9 cellular contexts compared by ENCODE assay signal in the genomic region with DNA sequence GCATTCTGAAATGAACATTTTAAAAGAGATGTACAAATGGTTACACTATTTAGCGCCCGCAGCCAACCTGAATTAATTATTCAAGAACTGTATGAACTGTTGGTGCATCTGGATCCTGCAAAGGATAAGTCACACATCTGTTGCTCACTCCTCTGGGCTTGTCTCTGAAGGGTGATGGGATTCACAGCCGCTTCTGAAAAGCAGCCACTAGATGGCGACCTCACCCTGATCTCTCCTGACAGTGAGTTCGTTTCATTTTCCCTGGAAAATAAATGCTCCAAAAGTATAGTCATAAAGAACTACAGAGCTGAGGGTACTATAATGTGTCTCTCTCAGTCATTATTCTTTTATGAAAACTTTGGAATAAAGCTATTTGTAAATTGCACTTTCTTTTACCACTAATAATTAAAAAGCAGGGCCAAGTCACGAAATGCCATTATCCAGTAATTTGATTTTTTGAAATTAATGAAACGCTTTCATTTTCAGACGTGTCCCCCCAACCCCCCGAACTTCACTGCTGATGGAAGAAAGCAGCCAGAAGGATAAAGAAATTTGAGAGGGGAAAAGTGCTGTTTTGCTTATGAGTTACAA.
DNase-seq lines count a peak whose midpoint lies in the region; ATAC-seq and TF ChIP-seq lines count a peak whose summit lies in the region.
"Had no signal": no experiment of that assay in that cellular context is flagged by ENCODE, and none has a peak within 500 bp of the region (broad histone marks: within the 10 kb centered on the region; RNA-seq: fewer than 3 reads in every experiment).

No MANE protein-coding gene starts in this region.

- TF ChIP-seq POLR2A in GM18505 (IDR thresholded peaks at IDR 0.05; ENCODE audit: borderline replicate concordance, extremely low read depth, insufficient read depth, insufficient read length): no peak

- intact Hi-C loops in activated CD4-positive, alpha-beta T cell treated with anti-CD3 and anti-CD28 coated beads, Interleukin-2, amount 10 ng/mL, durations not matched to agents 24 days and 14 days (cut with micrococcal nuclease): no loop called here

- peak; percentile 53 for DNase-seq in ACHN
- peak; percentile 43 for DNase-seq in NCI-H345 (lab: John Stamatoyannopoulos, UW)
- DNase-seq in activated CD4-positive, alpha-beta T cell treated with anti-CD3 and anti-CD28 coated beads, Interleukin-2, amount 10 ng/mL, durations not matched to agents 24 days and 14 days: peak; percentile 78
- peak; percentile 7 for DNase-seq in effector CD4-positive, alpha-beta T cell
- DNase-seq in lung (ENCODE audit: low spot score): peak; percentile 55
- peak; percentile 10 for DNase-seq in stimulated activated CD8-positive, alpha-beta memory T cell treated with anti-CD3 and anti-CD28 coated beads, Interleukin-15, amount 100 ng/mL, for 24 hours (ENCODE audit: low read depth)

- in situ Hi-C loops in ACHN (cut with HindIII; ENCODE audit: low pct_ligation_motif_present, low pct_unique_long_range_greater_than_20kb, low sequenced_read_pairs): no loop called here

- no peaks in the 10 kb centered on the region for H3K9me3 ChIP-seq in lung (ENCODE audit: control insufficient read depth in 2 of 2, insufficient read depth in 1 of 2, low read length in 1 of 2)

- H3K4me3 ChIP-seq in lung: no peak overlapping the region

- TF ChIP-seq CTCF in lung (IDR thresholded peaks at IDR 0.05; ENCODE audit: control extremely low read depth, extremely low read depth): peak; percentile 32

- H3K27me3 Mint-ChIP-seq in activated CD4-positive, alpha-beta T cell treated with anti-CD3 and anti-CD28 coated beads, Interleukin-2, amount 10 ng/mL, durations not matched to agents 24 days and 14 days: no peaks in the 10 kb centered on the region

- H3K36me3 Mint-ChIP-seq in activated CD4-positive, alpha-beta T cell treated with anti-CD3 and anti-CD28 coated beads, Interleukin-2, amount 10 ng/mL, durations not matched to agents 24 days and 14 days (ENCODE audit: low read depth): no peaks in the 10 kb centered on the region
- H3K36me3 Mint-ChIP-seq: stimulated activated effector memory CD8-positive, alpha-beta T cell treated with anti-CD3 and anti-CD28 coated beads, Interleukin-12 subunit alpha, Interleukin-12 subunit beta, amount 100 ng/mL, for 72 hours had no signal

- 26 to 31% methylated on average over 9 of the region's 9 CpGs for WGBS in lung, 2 donors

- no peaks in the 10 kb centered on the region for H3K27me3 ChIP-seq in lung (ENCODE audit: control insufficient read depth, insufficient read depth)

- no peak overlapping the region for H3K27ac ChIP-seq in lung (ENCODE audit: low read depth in 1 of 2, low read length in 1 of 2)

- H3K4me1 Mint-ChIP-seq in activated CD4-positive, alpha-beta T cell treated with anti-CD3 and anti-CD28 coated beads, Interleukin-2, amount 10 ng/mL, durations not matched to agents 24 days and 14 days: peaks cover 1% of the 10 kb centered on the region
- H3K4me1 Mint-ChIP-seq: stimulated activated effector memory CD8-positive, alpha-beta T cell treated with anti-CD3 and anti-CD28 coated beads, Interleukin-12 subunit alpha, Interleukin-12 subunit beta, amount 100 ng/mL, for 72 hours had no signal

- ATAC-seq in GM18505 (IDR thresholded peaks at IDR 0.05; ENCODE audit: unreplicated experiment) (peak; percentile 82), HG03135 (IDR thresholded peaks at IDR 0.05; ENCODE audit: unreplicated experiment) (peak; percentile 67), lung (ENCODE audit: insufficient read depth, low FRiP score) (peak; percentile 82)
- ATAC-seq: stimulated activated effector memory CD8-positive, alpha-beta T cell treated with anti-CD3 and anti-CD28 coated beads, Interleukin-12 subunit alpha, Interleukin-12 subunit beta, amount 100 ng/mL, for 72 hours had no signal

- H3K27ac Mint-ChIP-seq in activated CD4-positive, alpha-beta T cell treated with anti-CD3 and anti-CD28 coated beads, Interleukin-2, amount 10 ng/mL, durations not matched to agents 24 days and 14 days: no peak overlapping the region
- H3K27ac Mint-ChIP-seq: stimulated activated effector memory CD8-positive, alpha-beta T cell treated with anti-CD3 and anti-CD28 coated beads, Interleukin-12 subunit alpha, Interleukin-12 subunit beta, amount 100 ng/mL, for 72 hours had no signal

- H3K4me3 Mint-ChIP-seq in activated CD4-positive, alpha-beta T cell treated with anti-CD3 and anti-CD28 coated beads, Interleukin-2, amount 10 ng/mL, durations not matched to agents 24 days and 14 days: no peak overlapping the region
- H3K4me3 Mint-ChIP-seq: stimulated activated effector memory CD8-positive, alpha-beta T cell treated with anti-CD3 and anti-CD28 coated beads, Interleukin-12 subunit alpha, Interleukin-12 subunit beta, amount 100 ng/mL, for 72 hours had no signal

- no peaks in the 10 kb centered on the region for H3K4me1 ChIP-seq in lung (ENCODE audit: control insufficient read depth in 2 of 2, insufficient read depth in 2 of 2, low read length in 2 of 2)

- no peaks in the 10 kb centered on the region for H3K9me3 Mint-ChIP-seq in activated CD4-positive, alpha-beta T cell treated with anti-CD3 and anti-CD28 coated beads, Interleukin-2, amount 10 ng/mL, durations not matched to agents 24 days and 14 days
- H3K9me3 Mint-ChIP-seq: stimulated activated effector memory CD8-positive, alpha-beta T cell treated with anti-CD3 and anti-CD28 coated beads, Interleukin-12 subunit alpha, Interleukin-12 subunit beta, amount 100 ng/mL, for 72 hours had no signal

- no peaks in the 10 kb centered on the region for H3K36me3 ChIP-seq in lung (ENCODE audit: control insufficient read depth in 2 of 2, insufficient read depth in 2 of 2, low read length in 2 of 2)

Comparison
In these comparisons a context has a peak if more than half of its experiments do, and no peak if none do; other contexts are left out.
1. DNase-seq: peak in every context shown above with its lines; median percentile 78 in activated CD4-positive, alpha-beta T cell treated with anti-CD3 and anti-CD28 coated beads, Interleukin-2, amount 10 ng/mL, durations not matched to agents 24 days and 14 days; 55 in lung; 53 in ACHN; 43 in NCI-H345; 10 in stimulated activated CD8-positive, alpha-beta memory T cell treated with anti-CD3 and anti-CD28 coated beads, Interleukin-15, amount 100 ng/mL, for 24 hours; 7 in effector CD4-positive, alpha-beta T cell.